17 cellular contexts compared by ENCODE assay signal in the genomic region with DNA sequence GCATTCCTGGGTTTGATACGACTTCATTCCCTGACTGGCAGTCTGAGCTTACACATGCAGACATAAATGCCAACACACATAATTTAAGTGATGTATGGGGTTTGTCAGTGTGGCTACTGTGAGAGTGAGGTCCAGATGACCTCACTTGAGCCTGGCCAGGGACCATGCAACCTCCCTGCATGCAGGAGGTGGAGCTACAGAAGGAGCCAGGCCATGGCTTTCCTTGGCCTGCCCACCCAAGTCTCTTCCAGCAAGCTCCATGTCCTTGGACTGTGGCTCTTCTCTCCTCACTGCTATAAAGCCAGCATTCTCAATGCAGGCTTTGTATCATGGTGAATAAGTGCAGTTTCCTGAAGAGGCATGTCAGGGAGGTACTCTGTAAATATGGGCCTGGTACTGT.
"Had no signal": no experiment of that assay in that cellular context is flagged by ENCODE, and none has a peak within 500 bp of the region (broad histone marks: within the 10 kb centered on the region; RNA-seq: fewer than 3 reads in every experiment).

No MANE protein-coding gene starts in this region.

- ATAC-seq: activated naive CD8-positive, alpha-beta T cell treated with anti-CD3 and anti-CD28 coated beads, Interleukin-2, amount 50 U/mL, for 24 hours; activated T-cell treated with anti-CD3 and anti-CD28 coated beads, Interleukin-2, amount 50 U/mL, for 4 hours; esophagus mucosa; naive thymus-derived CD8-positive, alpha-beta T cell; pancreas; stimulated activated naive CD8-positive, alpha-beta T cell treated with anti-CD3 and anti-CD28 coated beads, Interleukin-15, Interleukin-2, amounts not matched to agents 100 U/mL and 50 U/mL, for 24 hours had no signal

- H3K4me1 ChIP-seq: breast epithelium, pancreas had no signal

- H3K9me3 ChIP-seq: breast epithelium, neutrophil, pancreas, upper lobe of left lung had no signal

- DNase-seq: activated CD4-positive, alpha-beta T cell treated with anti-CD3 and anti-CD28 coated beads, Interleukin-2, amount 10 ng/mL, durations not matched to agents 7 days and 5 days; activated CD8-positive, alpha-beta memory T cell treated with anti-CD3 and anti-CD28 coated beads, Interleukin-2, amount 50 U/mL, for 4 hours; activated naive CD4-positive, alpha-beta T cell treated with anti-CD3 and anti-CD28 coated beads, Interleukin-2, amount 10 ng/mL, durations not matched to agents 7 days and 5 days; activated naive CD8-positive, alpha-beta T cell treated with anti-CD3 and anti-CD28 coated beads, Interleukin-2, amount 50 U/mL, for 24 hours; activated T-cell treated with anti-CD3 and anti-CD28 coated beads, Interleukin-2, amount 50 U/mL, for 4 hours; effector CD4-positive, alpha-beta T cell; hypothalamus; mesenchymal stem cell; naive thymus-derived CD8-positive, alpha-beta T cell; pancreas; stimulated activated CD4-positive, alpha-beta T cell treated with anti-CD3 and anti-CD28 coated beads, Interleukin-2, amount 100 ng/mL, for 24 hours; stimulated activated naive CD8-positive, alpha-beta T cell treated with anti-CD3 and anti-CD28 coated beads, Interleukin-15, Interleukin-2, amounts not matched to agents 100 U/mL and 50 U/mL, for 24 hours; T1000; upper lobe of left lung had no signal

- H3K27me3 ChIP-seq: breast epithelium, neutrophil, pancreas, upper lobe of left lung had no signal

- H3K4me3 ChIP-seq: breast epithelium, pancreas, upper lobe of left lung had no signal

- H3K36me3 ChIP-seq: breast epithelium, neutrophil, pancreas, upper lobe of left lung had no signal

- H3K27ac ChIP-seq: breast epithelium, neutrophil, pancreas, upper lobe of left lung had no signal
